1 cellular context compared by ENCODE assay signal in genomic region chr2:132439703-132440398, GRCh38.
TF ChIP-seq lines count a peak whose summit lies in the region.

No MANE protein-coding gene starts in this region.

TF ChIP-seq in HepG2, 621 proteins besides CTCF, POLR2A, EP300 and RAD21 (continued from another document and continues in another):
- TF ChIP-seq, protein P1, sequence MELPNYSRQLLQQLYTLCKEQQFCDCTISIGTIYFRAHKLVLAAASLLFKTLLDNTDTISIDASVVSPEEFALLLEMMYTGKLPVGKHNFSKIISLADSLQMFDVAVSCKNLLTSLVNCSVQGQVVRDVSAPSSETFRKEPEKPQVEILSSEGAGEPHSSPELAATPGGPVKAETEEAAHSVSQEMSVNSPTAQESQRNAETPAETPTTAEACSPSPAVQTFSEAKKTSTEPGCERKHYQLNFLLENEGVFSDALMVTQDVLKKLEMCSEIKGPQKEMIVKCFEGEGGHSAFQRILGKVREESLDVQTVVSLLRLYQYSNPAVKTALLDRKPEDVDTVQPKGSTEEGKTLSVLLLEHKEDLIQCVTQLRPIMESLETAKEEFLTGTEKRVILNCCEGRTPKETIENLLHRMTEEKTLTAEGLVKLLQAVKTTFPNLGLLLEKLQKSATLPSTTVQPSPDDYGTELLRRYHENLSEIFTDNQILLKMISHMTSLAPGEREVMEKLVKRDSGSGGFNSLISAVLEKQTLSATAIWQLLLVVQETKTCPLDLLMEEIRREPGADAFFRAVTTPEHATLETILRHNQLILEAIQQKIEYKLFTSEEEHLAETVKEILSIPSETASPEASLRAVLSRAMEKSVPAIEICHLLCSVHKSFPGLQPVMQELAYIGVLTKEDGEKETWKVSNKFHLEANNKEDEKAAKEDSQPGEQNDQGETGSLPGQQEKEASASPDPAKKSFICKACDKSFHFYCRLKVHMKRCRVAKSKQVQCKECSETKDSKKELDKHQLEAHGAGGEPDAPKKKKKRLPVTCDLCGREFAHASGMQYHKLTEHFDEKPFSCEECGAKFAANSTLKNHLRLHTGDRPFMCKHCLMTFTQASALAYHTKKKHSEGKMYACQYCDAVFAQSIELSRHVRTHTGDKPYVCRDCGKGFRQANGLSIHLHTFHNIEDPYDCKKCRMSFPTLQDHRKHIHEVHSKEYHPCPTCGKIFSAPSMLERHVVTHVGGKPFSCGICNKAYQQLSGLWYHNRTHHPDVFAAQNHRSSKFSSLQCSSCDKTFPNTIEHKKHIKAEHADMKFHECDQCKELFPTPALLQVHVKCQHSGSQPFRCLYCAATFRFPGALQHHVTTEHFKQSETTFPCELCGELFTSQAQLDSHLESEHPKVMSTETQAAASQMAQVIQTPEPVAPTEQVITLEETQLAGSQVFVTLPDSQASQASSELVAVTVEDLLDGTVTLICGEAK (IDR thresholded peaks at IDR 0.05), result no peak
- TF ChIP-seq, protein P1 (CRISPR knock-in tag; IDR thresholded peaks at IDR 0.05), result no peak
- peak; percentile 35; the same call in 1 of the 2 replicates for TF ChIP-seq ZNF441 (CRISPR knock-in tag; IDR thresholded peaks at IDR 0.05; ENCODE audit: borderline replicate concordance)
- TF ChIP-seq, protein P2, sequence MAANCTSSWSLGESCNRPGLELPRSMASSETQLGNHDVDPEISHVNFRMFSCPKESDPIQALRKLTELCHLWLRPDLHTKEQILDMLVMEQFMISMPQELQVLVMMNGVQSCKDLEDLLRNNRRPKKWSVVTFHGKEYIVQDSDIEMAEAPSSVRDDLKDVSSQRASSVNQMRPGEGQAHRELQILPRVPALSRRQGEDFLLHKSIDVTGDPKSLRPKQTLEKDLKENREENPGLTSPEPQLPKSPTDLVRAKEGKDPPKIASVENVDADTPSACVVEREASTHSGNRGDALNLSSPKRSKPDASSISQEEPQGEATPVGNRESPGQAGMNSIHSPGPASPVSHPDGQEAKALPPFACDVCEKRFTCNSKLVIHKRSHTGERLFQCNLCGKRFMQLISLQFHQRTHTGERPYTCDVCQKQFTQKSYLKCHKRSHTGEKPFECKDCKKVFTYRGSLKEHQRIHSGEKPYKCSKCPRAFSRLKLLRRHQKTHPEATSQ (CRISPR knock-in tag; IDR thresholded peaks at IDR 0.05; ENCODE audit: borderline replicate concordance), result no peak
- no peak for TF ChIP-seq ZNF30 (CRISPR knock-in tag; IDR thresholded peaks at IDR 0.05)
- TF ChIP-seq SP4 (CRISPR knock-in tag; IDR thresholded peaks at IDR 0.05), result no peak
- no peak for TF ChIP-seq NFIB (CRISPR knock-in tag; IDR thresholded peaks at IDR 0.05; ENCODE audit: borderline replicate concordance)
- TF ChIP-seq CHD2 (IDR thresholded peaks at IDR 0.05; ENCODE audit: low read depth, low read length), result no peak
- TF ChIP-seq ZSCAN12 (CRISPR knock-in tag; IDR thresholded peaks at IDR 0.05), result no peak
- no peak for TF ChIP-seq ZBTB33 (CRISPR knock-in tag; IDR thresholded peaks at IDR 0.05)
- TF ChIP-seq, protein P3, sequence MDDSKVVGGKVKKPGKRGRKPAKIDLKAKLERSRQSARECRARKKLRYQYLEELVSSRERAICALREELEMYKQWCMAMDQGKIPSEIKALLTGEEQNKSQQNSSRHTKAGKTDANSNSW (CRISPR knock-in tag; IDR thresholded peaks at IDR 0.05; ENCODE audit: borderline replicate concordance), result no peak
- TF ChIP-seq ZNF75D (CRISPR knock-in tag; IDR thresholded peaks at IDR 0.05; ENCODE audit: borderline replicate concordance), result no peak
- TF ChIP-seq ZNF335 (CRISPR knock-in tag; IDR thresholded peaks at IDR 0.05), result no peak
- no peak for TF ChIP-seq SMC3 (IDR thresholded peaks at IDR 0.05; ENCODE audit: low read length)
- TF ChIP-seq TOE1 (CRISPR knock-in tag; IDR thresholded peaks at IDR 0.05), result no peak
- no peak for TF ChIP-seq TCF7 (IDR thresholded peaks at IDR 0.05; ENCODE audit: low read depth)
- no peak for TF ChIP-seq PAX8 (CRISPR knock-in tag; IDR thresholded peaks at IDR 0.05; ENCODE audit: borderline replicate concordance)
- TF ChIP-seq HOXA5 (CRISPR knock-in tag; IDR thresholded peaks at IDR 0.05), result no peak
- TF ChIP-seq ZSCAN30 (CRISPR knock-in tag; IDR thresholded peaks at IDR 0.05), result no peak
- TF ChIP-seq ZBTB14 (CRISPR knock-in tag; IDR thresholded peaks at IDR 0.05), result no peak
- TF ChIP-seq NONO (IDR thresholded peaks at IDR 0.05), result no peak
- TF ChIP-seq NONO (CRISPR knock-in tag; conservative IDR thresholded peaks at IDR 0.05), result no peak
- no peak for TF ChIP-seq ZNF737 (CRISPR knock-in tag; IDR thresholded peaks at IDR 0.05; ENCODE audit: borderline replicate concordance)
- TF ChIP-seq ZNF331 (CRISPR knock-in tag; IDR thresholded peaks at IDR 0.05), result peak; percentile 67; the same call in 1 of the 2 replicates
- peak; percentile 76 for TF ChIP-seq POGZ (CRISPR knock-in tag; IDR thresholded peaks at IDR 0.05)
- TF ChIP-seq SMYD3 (CRISPR knock-in tag; IDR thresholded peaks at IDR 0.05), result no peak
- no peak for TF ChIP-seq ZNF431 (CRISPR knock-in tag; IDR thresholded peaks at IDR 0.05; ENCODE audit: borderline replicate concordance, low read depth)
- no peak for TF ChIP-seq ADNP (CRISPR knock-in tag; IDR thresholded peaks at IDR 0.05)
- TF ChIP-seq, protein P4, sequence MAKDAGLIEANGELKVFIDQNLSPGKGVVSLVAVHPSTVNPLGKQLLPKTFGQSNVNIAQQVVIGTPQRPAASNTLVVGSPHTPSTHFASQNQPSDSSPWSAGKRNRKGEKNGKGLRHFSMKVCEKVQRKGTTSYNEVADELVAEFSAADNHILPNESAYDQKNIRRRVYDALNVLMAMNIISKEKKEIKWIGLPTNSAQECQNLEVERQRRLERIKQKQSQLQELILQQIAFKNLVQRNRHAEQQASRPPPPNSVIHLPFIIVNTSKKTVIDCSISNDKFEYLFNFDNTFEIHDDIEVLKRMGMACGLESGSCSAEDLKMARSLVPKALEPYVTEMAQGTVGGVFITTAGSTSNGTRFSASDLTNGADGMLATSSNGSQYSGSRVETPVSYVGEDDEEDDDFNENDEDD (CRISPR knock-in tag; IDR thresholded peaks at IDR 0.05; ENCODE audit: borderline replicate concordance), result no peak; the same call in 1 of the 2 replicates
- TF ChIP-seq ZC3H13 (CRISPR knock-in tag; IDR thresholded peaks at IDR 0.05), result no peak
- TF ChIP-seq ATM (IDR thresholded peaks at IDR 0.05; ENCODE audit: borderline replicate concordance), result no peak
- TF ChIP-seq SPEN (CRISPR knock-in tag; IDR thresholded peaks at IDR 0.05; ENCODE audit: low read depth), result peak; percentile 67; the same call in 1 of the 2 replicates
- TF ChIP-seq ZNF672 (CRISPR knock-in tag; IDR thresholded peaks at IDR 0.05), result no peak
- TF ChIP-seq NFKBIZ (CRISPR knock-in tag; IDR thresholded peaks at IDR 0.05), result no peak
- TF ChIP-seq, protein P5, sequence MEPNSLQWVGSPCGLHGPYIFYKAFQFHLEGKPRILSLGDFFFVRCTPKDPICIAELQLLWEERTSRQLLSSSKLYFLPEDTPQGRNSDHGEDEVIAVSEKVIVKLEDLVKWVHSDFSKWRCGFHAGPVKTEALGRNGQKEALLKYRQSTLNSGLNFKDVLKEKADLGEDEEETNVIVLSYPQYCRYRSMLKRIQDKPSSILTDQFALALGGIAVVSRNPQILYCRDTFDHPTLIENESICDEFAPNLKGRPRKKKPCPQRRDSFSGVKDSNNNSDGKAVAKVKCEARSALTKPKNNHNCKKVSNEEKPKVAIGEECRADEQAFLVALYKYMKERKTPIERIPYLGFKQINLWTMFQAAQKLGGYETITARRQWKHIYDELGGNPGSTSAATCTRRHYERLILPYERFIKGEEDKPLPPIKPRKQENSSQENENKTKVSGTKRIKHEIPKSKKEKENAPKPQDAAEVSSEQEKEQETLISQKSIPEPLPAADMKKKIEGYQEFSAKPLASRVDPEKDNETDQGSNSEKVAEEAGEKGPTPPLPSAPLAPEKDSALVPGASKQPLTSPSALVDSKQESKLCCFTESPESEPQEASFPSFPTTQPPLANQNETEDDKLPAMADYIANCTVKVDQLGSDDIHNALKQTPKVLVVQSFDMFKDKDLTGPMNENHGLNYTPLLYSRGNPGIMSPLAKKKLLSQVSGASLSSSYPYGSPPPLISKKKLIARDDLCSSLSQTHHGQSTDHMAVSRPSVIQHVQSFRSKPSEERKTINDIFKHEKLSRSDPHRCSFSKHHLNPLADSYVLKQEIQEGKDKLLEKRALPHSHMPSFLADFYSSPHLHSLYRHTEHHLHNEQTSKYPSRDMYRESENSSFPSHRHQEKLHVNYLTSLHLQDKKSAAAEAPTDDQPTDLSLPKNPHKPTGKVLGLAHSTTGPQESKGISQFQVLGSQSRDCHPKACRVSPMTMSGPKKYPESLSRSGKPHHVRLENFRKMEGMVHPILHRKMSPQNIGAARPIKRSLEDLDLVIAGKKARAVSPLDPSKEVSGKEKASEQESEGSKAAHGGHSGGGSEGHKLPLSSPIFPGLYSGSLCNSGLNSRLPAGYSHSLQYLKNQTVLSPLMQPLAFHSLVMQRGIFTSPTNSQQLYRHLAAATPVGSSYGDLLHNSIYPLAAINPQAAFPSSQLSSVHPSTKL (CRISPR knock-in tag; IDR thresholded peaks at IDR 0.05), result peak; percentile 74
- no peak for TF ChIP-seq MAFG (CRISPR knock-in tag; IDR thresholded peaks at IDR 0.05)
- no peak for TF ChIP-seq ZMAT5 (CRISPR knock-in tag; IDR thresholded peaks at IDR 0.05; ENCODE audit: borderline replicate concordance, low read depth)
- TF ChIP-seq SALL2 (CRISPR knock-in tag; IDR thresholded peaks at IDR 0.05), result no peak
- no peak for TF ChIP-seq ZNF550 (CRISPR knock-in tag; IDR thresholded peaks at IDR 0.05; ENCODE audit: borderline replicate concordance)
- no peak for TF ChIP-seq FOXP1 (IDR thresholded peaks at IDR 0.05)
- no peak; the same call in none of the 2 replicates for TF ChIP-seq FOXP1 (CRISPR knock-in tag; IDR thresholded peaks at IDR 0.05)
- TF ChIP-seq, protein P6, sequence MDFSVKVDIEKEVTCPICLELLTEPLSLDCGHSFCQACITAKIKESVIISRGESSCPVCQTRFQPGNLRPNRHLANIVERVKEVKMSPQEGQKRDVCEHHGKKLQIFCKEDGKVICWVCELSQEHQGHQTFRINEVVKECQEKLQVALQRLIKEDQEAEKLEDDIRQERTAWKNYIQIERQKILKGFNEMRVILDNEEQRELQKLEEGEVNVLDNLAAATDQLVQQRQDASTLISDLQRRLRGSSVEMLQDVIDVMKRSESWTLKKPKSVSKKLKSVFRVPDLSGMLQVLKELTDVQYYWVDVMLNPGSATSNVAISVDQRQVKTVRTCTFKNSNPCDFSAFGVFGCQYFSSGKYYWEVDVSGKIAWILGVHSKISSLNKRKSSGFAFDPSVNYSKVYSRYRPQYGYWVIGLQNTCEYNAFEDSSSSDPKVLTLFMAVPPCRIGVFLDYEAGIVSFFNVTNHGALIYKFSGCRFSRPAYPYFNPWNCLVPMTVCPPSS (IDR thresholded peaks at IDR 0.05), result no peak
- TF ChIP-seq, protein P7, sequence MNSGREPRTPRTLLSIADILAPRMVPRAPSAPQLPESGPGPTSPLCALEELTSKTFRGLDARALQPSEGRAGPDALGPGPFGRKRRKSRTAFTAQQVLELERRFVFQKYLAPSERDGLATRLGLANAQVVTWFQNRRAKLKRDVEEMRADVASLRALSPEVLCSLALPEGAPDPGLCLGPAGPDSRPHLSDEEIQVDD (CRISPR knock-in tag; IDR thresholded peaks at IDR 0.05; ENCODE audit: borderline replicate concordance), result no peak
- no peak for TF ChIP-seq HMGA1 (CRISPR knock-in tag; conservative IDR thresholded peaks at IDR 0.05)
- TF ChIP-seq ZNF720 (CRISPR knock-in tag; IDR thresholded peaks at IDR 0.05), result no peak
